Comparison of ENCODE assay signal across 19 cellular contexts in the genomic region with DNA sequence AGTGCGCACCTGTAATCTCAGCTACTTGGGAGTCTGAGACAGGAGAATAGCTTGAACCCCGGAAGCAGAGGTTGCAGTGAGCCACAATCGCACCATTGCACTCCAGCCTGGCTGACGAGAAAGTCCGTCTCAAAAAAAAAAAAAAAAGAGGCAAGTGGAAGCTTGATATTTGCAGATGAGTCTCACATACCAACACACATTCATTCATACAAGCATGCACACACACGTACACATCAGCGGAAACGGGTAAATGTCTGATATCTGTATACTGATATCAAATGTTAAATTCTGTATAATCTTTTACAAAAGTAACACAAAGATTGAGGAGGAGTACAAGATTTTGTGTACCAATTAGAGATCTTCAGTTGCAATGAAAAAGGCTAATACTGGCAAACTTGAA. TPM values are rescaled to one million over a fixed set of nuclear protein-coding genes. Genes with fewer than 3 reads are reported as not detected.
A peak's percentile ranks its signal among the peaks of the same experiment; 100 is the strongest.
DNase-seq lines count a peak whose midpoint lies in the region; ATAC-seq and TF ChIP-seq lines count a peak whose summit lies in the region.
"Had no signal": no experiment of that assay in that cellular context is flagged by ENCODE, and none has a peak within 500 bp of the region (broad histone marks: within the 10 kb centered on the region; RNA-seq: fewer than 3 reads in every experiment).

No MANE protein-coding gene starts in this region.

- no peak overlapping the region for H3K4me3 Mint-ChIP-seq in MCF 10A (ENCODE audit: unreplicated experiment)
- no peak overlapping the region for H3K4me3 Mint-ChIP-seq in activated CD8-positive, alpha-beta memory T cell treated with anti-CD3 and anti-CD28 coated beads, Interleukin-2, amount 10 ng/mL, durations not matched to agents 7 days and 5 days
- H3K4me3 Mint-ChIP-seq: B cell; CD4-positive, CD25-positive, alpha-beta regulatory T cell; CD8-positive, alpha-beta T cell had no signal

- H3K9me3 Mint-ChIP-seq in MCF 10A (ENCODE audit: unreplicated experiment), result peaks cover 6% of the 10 kb centered on the region
- peaks cover 3% of the 10 kb centered on the region for H3K9me3 Mint-ChIP-seq in activated CD8-positive, alpha-beta memory T cell treated with anti-CD3 and anti-CD28 coated beads, Interleukin-2, amount 10 ng/mL, durations not matched to agents 7 days and 5 days (ENCODE audit: low read depth)

- H3K27me3 ChIP-seq in mammary epithelial cell (ENCODE audit: insufficient read depth, low read length) (no peaks in the 10 kb centered on the region), foreskin keratinocyte (no peaks in the 10 kb centered on the region)
- H3K27me3 ChIP-seq: BLaER1 had no signal

- H3K27ac ChIP-seq in mammary epithelial cell (ENCODE audit: insufficient read depth, low read depth, low read length) (peak overlapping the region; percentile 41), foreskin keratinocyte (peak overlapping the region; percentile 17)
- H3K27ac ChIP-seq: 22Rv1, BLaER1, C4-2B, GM23248 had no signal

- peak overlapping the region; percentile 53 for H3K4me2 ChIP-seq in mammary epithelial cell (ENCODE audit: insufficient read depth, low read depth, low read length)
- H3K4me2 ChIP-seq: BLaER1 had no signal

- no peaks in the 10 kb centered on the region for H4K20me1 ChIP-seq in mammary epithelial cell (ENCODE audit: insufficient read depth, low read length)
- H4K20me1 ChIP-seq: BLaER1 had no signal

- 23% methylated on average over 4 of the region's 8 CpGs for WGBS in mammary epithelial cell (ENCODE audit: low coverage, missing lambda C conversion rate)

- dilution Hi-C loops in mammary epithelial cell (cut with HindIII; ENCODE audit: low sequenced_read_pairs), result no loop called here

- H3K27ac Mint-ChIP-seq in MCF 10A (ENCODE audit: low read depth, unreplicated experiment), result no peak overlapping the region
- H3K27ac Mint-ChIP-seq in activated CD8-positive, alpha-beta memory T cell treated with anti-CD3 and anti-CD28 coated beads, Interleukin-2, amount 10 ng/mL, durations not matched to agents 7 days and 5 days, result no peak overlapping the region
- H3K27ac Mint-ChIP-seq: B cell; CD4-positive, CD25-positive, alpha-beta regulatory T cell; CD8-positive, alpha-beta T cell had no signal

- H3K9ac ChIP-seq in mammary epithelial cell (ENCODE audit: insufficient read depth, low read length), result no peak overlapping the region
- H3K9ac ChIP-seq: BLaER1, GM23248 had no signal

- peak overlapping the region; percentile 38 for H2AFZ ChIP-seq in mammary epithelial cell (ENCODE audit: low read depth, low read length)
- H2AFZ ChIP-seq: GM23248 had no signal

- CTCF ChIA-PET in mammary epithelial cell (lab: Charles Lee; ENCODE audit: low non-redundant PET), result no interaction called here
- CTCF ChIA-PET in MCF 10A (lab: Yijun Ruan, JAX), result interaction anchor here (1.0 kb wide), 1 partner anchor 80 kb away, joined by 5 read pairs; no protein-coding TSS in a partner anchor
- CTCF ChIA-PET in activated CD8-positive, alpha-beta memory T cell treated with anti-CD3 and anti-CD28 coated beads, Interleukin-2, amount 10 ng/mL, durations not matched to agents 7 days and 5 days (lab: Charles Lee), result no interaction called here

- no TSS peak for BruUV-seq in mammary epithelial cell (replicated peaks; lab: Mats Ljungman, UMichigan)
- no TSS peak for BruUV-seq in MCF 10A (replicated peaks; lab: Mats Ljungman, UMichigan)

- H3K4me1 ChIP-seq in mammary epithelial cell (ENCODE audit: insufficient read depth, low read length) (no peaks in the 10 kb centered on the region), foreskin keratinocyte (peaks cover 16% of the 10 kb centered on the region)
- H3K4me1 ChIP-seq: BLaER1 had no signal

- H3K9me3 ChIP-seq in mammary epithelial cell (replicated peaks; ENCODE audit: insufficient read depth, low read length), result no peaks in the 10 kb centered on the region
- H3K9me3 ChIP-seq: BLaER1, Caco-2 had no signal

- H3K4me1 Mint-ChIP-seq in MCF 10A (ENCODE audit: insufficient read depth, unreplicated experiment), result no peaks in the 10 kb centered on the region
- H3K4me1 Mint-ChIP-seq in activated CD8-positive, alpha-beta memory T cell treated with anti-CD3 and anti-CD28 coated beads, Interleukin-2, amount 10 ng/mL, durations not matched to agents 7 days and 5 days, result no peaks in the 10 kb centered on the region
- H3K4me1 Mint-ChIP-seq: B cell; CD4-positive, CD25-positive, alpha-beta regulatory T cell had no signal

- no peaks in the 10 kb centered on the region for H3K27me3 Mint-ChIP-seq in MCF 10A (ENCODE audit: insufficient read depth, unreplicated experiment)
- H3K27me3 Mint-ChIP-seq in activated CD8-positive, alpha-beta memory T cell treated with anti-CD3 and anti-CD28 coated beads, Interleukin-2, amount 10 ng/mL, durations not matched to agents 7 days and 5 days, result peaks cover 2% of the 10 kb centered on the region
- H3K27me3 Mint-ChIP-seq: B cell; CD4-positive, CD25-positive, alpha-beta regulatory T cell had no signal

- POLR2A ChIA-PET in MCF 10A (lab: Yijun Ruan, JAX), result no interaction called here

- in situ Hi-C loops in mammary epithelial cell (cut with MboI; ENCODE audit: low sequenced_read_pairs in 2 of 2), result no loop called here

- intact Hi-C loops in mammary epithelial cell (cut with micrococcal nuclease) (no loop called here), MCF 10A (cut with micrococcal nuclease) (no loop called here)

- TF ChIP-seq CTCF in mammary epithelial cell (conservative IDR thresholded peaks at IDR 0.05 in 1 of 2, IDR thresholded peaks at IDR 0.05 in 1 of 2; ENCODE audit: extremely low read depth in 1 of 2, insufficient read depth in 1 of 2, low read depth in 1 of 2, low read length in 2 of 2) (no peak), MCF 10A (IDR thresholded peaks at IDR 0.05; ENCODE audit: unreplicated experiment) (no peak), epithelial cell of esophagus (IDR thresholded peaks at IDR 0.05; ENCODE audit: insufficient read depth, low read depth, low read length, missing control alignments) (no peak), foreskin keratinocyte (conservative IDR thresholded peaks at IDR 0.05) (no peak)

- peaks cover 2% of the 10 kb centered on the region for H3K36me3 ChIP-seq in mammary epithelial cell (ENCODE audit: insufficient read depth, low read length)
- H3K36me3 ChIP-seq: BLaER1 had no signal

- H3K79me2 ChIP-seq in mammary epithelial cell (ENCODE audit: insufficient read depth, low read length), result no peaks in the 10 kb centered on the region

- ATAC-seq in foreskin keratinocyte (peak; percentile 86), HG03378 (IDR thresholded peaks at IDR 0.05; ENCODE audit: unreplicated experiment) (no peak)
- no peak for ATAC-seq in activated CD8-positive, alpha-beta memory T cell treated with anti-CD3 and anti-CD28 coated beads, Interleukin-2, amount 10 ng/mL, durations not matched to agents 7 days and 5 days
- ATAC-seq: CD8-positive, alpha-beta T cell had no signal

- H3K4me3 ChIP-seq in mammary epithelial cell (replicated peaks in 1 of 3; ENCODE audit: insufficient read depth in 1 of 3, low read depth in 2 of 3, low read length in 3 of 3), result no peak overlapping the region
- no peak overlapping the region for H3K4me3 ChIP-seq in epithelial cell of esophagus (ENCODE audit: low read length)
- H3K4me3 ChIP-seq: BLaER1, GM23248 had no signal

- DNase-seq in mammary epithelial cell (no peak), MCF 10A (ENCODE audit: unreplicated experiment) (no peak), epithelial cell of esophagus (ENCODE audit: low read depth) (peak; percentile 77), foreskin keratinocyte (peak; percentile 79 to 87), nucleus accumbens (lab: John Stamatoyannopoulos, UW) (no peak)
- DNase-seq in activated CD8-positive, alpha-beta memory T cell treated with anti-CD3 and anti-CD28 coated beads, Interleukin-2, amount 10 ng/mL, durations not matched to agents 7 days and 5 days, result no peak
- DNase-seq: Caco-2; CD4-positive, CD25-positive, alpha-beta regulatory T cell; CD8-positive, alpha-beta T cell; DMS153; DND-41; GM23248; H7; HCEC 1CT had no signal

- no peaks in the 10 kb centered on the region for H3K36me3 Mint-ChIP-seq in MCF 10A (ENCODE audit: insufficient read depth, unreplicated experiment)
- no peaks in the 10 kb centered on the region for H3K36me3 Mint-ChIP-seq in activated CD8-positive, alpha-beta memory T cell treated with anti-CD3 and anti-CD28 coated beads, Interleukin-2, amount 10 ng/mL, durations not matched to agents 7 days and 5 days
- H3K36me3 Mint-ChIP-seq: CD4-positive, CD25-positive, alpha-beta regulatory T cell; CD8-positive, alpha-beta T cell had no signal

RNA-seq across cellular contexts. Expression of a gene that starts 47.8 kb away (rescaled TPM):
- total RNA-seq in mammary epithelial cell (10 to 100 TPM; 23.2 to 24.3 TPM), MCF 10A (2022) (15.8 and 17.7 TPM in 2 replicates), foreskin keratinocyte (14.5 and 14.9 TPM in 2 replicates)
- polyA plus RNA-seq in mammary epithelial cell (8.6 TPM), foreskin keratinocyte (2.7 and 3.6 TPM in 2 replicates)
- 30.0 TPM for polyA minus RNA-seq in mammary epithelial cell
- total RNA-seq in activated CD8-positive, alpha-beta memory T cell treated with anti-CD3 and anti-CD28 coated beads, Interleukin-2, amount 10 ng/mL, durations not matched to agents 7 days and 5 days, result 10 to 100 TPM; 15.2 to 15.3 TPM

Comparison
In these comparisons a context has a peak if more than half of its experiments do, and no peak if none do; other contexts are left out.
1. DNase-seq: peak in epithelial cell of esophagus (single experiment) and foreskin keratinocyte (2 of 2); none in mammary epithelial cell (single experiment), MCF 10A (single experiment), activated CD8-positive, alpha-beta memory T cell treated with anti-CD3 and anti-CD28 coated beads, Interleukin-2, amount 10 ng/mL, durations not matched to agents 7 days and 5 days (single experiment) and nucleus accumbens (0 of 56).